In the genomic region with DNA sequence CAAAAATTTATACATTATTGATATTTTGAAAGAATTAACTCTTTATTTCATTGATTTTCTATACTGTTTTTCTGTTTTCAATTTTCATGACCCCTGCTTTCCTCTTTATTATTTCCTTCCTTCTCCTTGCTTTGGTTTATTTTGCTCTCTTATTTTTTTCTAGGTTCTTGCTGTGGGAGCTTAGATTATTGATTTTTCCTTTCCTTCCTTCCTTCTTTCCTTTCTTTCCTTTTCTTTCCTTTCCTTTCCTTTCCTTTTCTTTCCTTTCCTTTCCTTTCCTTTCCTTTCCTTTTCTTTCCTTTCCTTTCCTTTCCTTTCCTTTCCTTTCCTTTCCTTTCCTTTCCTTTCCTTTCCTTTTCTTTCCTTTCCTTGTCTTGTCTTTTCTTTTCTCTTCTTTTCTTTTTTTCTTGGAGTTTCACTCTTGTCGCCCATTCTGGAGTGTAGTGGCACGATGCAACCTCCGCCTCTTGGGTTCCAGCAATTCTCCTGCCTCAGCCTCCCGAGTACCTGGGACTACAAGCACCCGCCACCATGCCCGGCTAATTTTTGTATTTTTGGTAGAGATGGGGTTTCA, we compare ENCODE assay signal across 20 cellular contexts. TPM values are rescaled to one million over a fixed set of nuclear protein-coding genes. Genes with fewer than 3 reads are reported as not detected.
"Had no signal": no experiment of that assay in that cellular context is flagged by ENCODE, and none has a peak within 500 bp of the region (broad histone marks: within the 10 kb centered on the region; RNA-seq: fewer than 3 reads in every experiment).

No MANE protein-coding gene starts in this region.

RNA-seq across cellular contexts. Expression of gene IGFL1, which starts 13.6 kb away (rescaled TPM):
- total RNA-seq: activated naive CD4-positive, alpha-beta T cell treated with anti-CD3 and anti-CD28 coated beads for 36 hours; activated naive CD4-positive, alpha-beta T cell treated with anti-CD3 and anti-CD28 coated beads, Interleukin-2, amount 50 U/mL, for 72 hours; activated naive CD8-positive, alpha-beta T cell treated with anti-CD3 and anti-CD28 coated beads for 36 hours; activated naive CD8-positive, alpha-beta T cell treated with anti-CD3 and anti-CD28 coated beads, Interleukin-2, amount 10 ng/mL, durations not matched to agents 7 days and 5 days; activated T-cell treated with anti-CD3 and anti-CD28 coated beads, Interleukin-2, amount 50 U/mL, for 4 hours; activated T-cell treated with anti-CD3 and anti-CD28 coated beads, Interleukin-2, amount 50 U/mL, for 72 hours; activated T-helper 1 cell treated with anti-CD3 and anti-CD28 coated beads, Interleukin-12 subunit alpha, Interleukin-12 subunit beta, Interleukin-2, Interleukin-4 antibody, amounts not matched to agents 30 ng/mL and 10 ng/mL and 1 ng/mL, durations not matched to agents 14 hours and 24 hours and 36 hours; activated T-helper 17 cell treated with anti-CD3 and anti-CD28 coated beads, Interleukin-2, amount 50 U/mL, for 72 hours; activated T-helper 2 cell treated with anti-CD3 and anti-CD28 coated beads, Interferon-gamma antibody, Interleukin-2, Interleukin-4, amounts not matched to agents 10 μg/mL and 5 μg/mL and 100 μg/mL, durations not matched to agents 14 hours and 24 hours and 36 hours; adrenal gland; aorta; ascending aorta; astrocyte; body of pancreas; breast epithelium; bronchial epithelial cell; cardiac muscle cell; cardiac septum; cerebellum had no signal
- polyA plus RNA-seq: adipose tissue, adrenal gland, aorta, cardiac muscle cell had no signal

RNA-seq across cellular contexts. Expression of gene HIF3A, which starts 53.7 kb away (rescaled TPM):
- total RNA-seq: activated naive CD4-positive, alpha-beta T cell treated with anti-CD3 and anti-CD28 coated beads for 36 hours; activated naive CD4-positive, alpha-beta T cell treated with anti-CD3 and anti-CD28 coated beads, Interleukin-2, amount 50 U/mL, for 72 hours; activated naive CD8-positive, alpha-beta T cell treated with anti-CD3 and anti-CD28 coated beads for 36 hours; activated naive CD8-positive, alpha-beta T cell treated with anti-CD3 and anti-CD28 coated beads, Interleukin-2, amount 10 ng/mL, durations not matched to agents 7 days and 5 days; activated T-cell treated with anti-CD3 and anti-CD28 coated beads, Interleukin-2, amount 50 U/mL, for 72 hours; activated T-helper 1 cell treated with anti-CD3 and anti-CD28 coated beads, Interleukin-12 subunit alpha, Interleukin-12 subunit beta, Interleukin-2, Interleukin-4 antibody, amounts not matched to agents 30 ng/mL and 10 ng/mL and 1 ng/mL, durations not matched to agents 14 hours and 24 hours and 36 hours; activated T-helper 17 cell treated with anti-CD3 and anti-CD28 coated beads, Interleukin-2, amount 50 U/mL, for 72 hours; activated T-helper 2 cell treated with anti-CD3 and anti-CD28 coated beads, Interferon-gamma antibody, Interleukin-2, Interleukin-4, amounts not matched to agents 10 μg/mL and 5 μg/mL and 100 μg/mL, durations not matched to agents 14 hours and 24 hours and 36 hours had no signal
